13 cellular contexts compared by ENCODE assay signal in genomic region chr6:150152891-150153876, GRCh38. TPM values are rescaled to one million over a fixed set of nuclear protein-coding genes. Genes with fewer than 3 reads are reported as not detected.
DNase-seq lines count a peak whose midpoint lies in the region; ATAC-seq lines count a peak whose summit lies in the region.
"Had no signal": no experiment of that assay in that cellular context is flagged by ENCODE, and none has a peak within 500 bp of the region (broad histone marks: within the 10 kb centered on the region; RNA-seq: fewer than 3 reads in every experiment).

No MANE protein-coding gene starts in this region.

- peaks cover 0 to 2% (median 0%) of the 10 kb centered on the region in 3 experiments for H3K27me3 ChIP-seq in neuronal stem cell (ENCODE audit: control insufficient read depth in 3 of 3, insufficient read depth in 3 of 3, low read depth in 1 of 3, low read length in 3 of 3)

- H3K9ac ChIP-seq in neuronal stem cell (ENCODE audit: low read depth, low read length, poor library complexity), result peak overlapping the region; percentile 31

- H3K9me3 ChIP-seq in neuronal stem cell (replicated peaks in 1 of 2; ENCODE audit: control insufficient read depth in 2 of 2, insufficient read depth in 1 of 2, low read depth in 1 of 2, low read length in 2 of 2), result peaks cover 0 to 1% of the 10 kb centered on the region in 2 donors
- H3K9me3 ChIP-seq: BE2C, thoracic aorta had no signal

- H3K4me2 ChIP-seq in neuronal stem cell (ENCODE audit: insufficient read depth, low read length, poor library complexity, severe bottlenecking), result no peak overlapping the region

- no peak overlapping the region for H3K27ac ChIP-seq in neuronal stem cell (replicated peaks; ENCODE audit: low read length)
- H3K27ac ChIP-seq: thoracic aorta had no signal

- no peak overlapping the region for H2AK5ac ChIP-seq in neuronal stem cell (ENCODE audit: low read depth, low read length)

- H2BK5ac ChIP-seq in neuronal stem cell (ENCODE audit: low read length), result no peak overlapping the region

- peak; percentile 64 for DNase-seq in CD1c-positive myeloid dendritic cell (ENCODE audit: extremely low spot score)
- DNase-seq in MV-4-11 (lab: John Stamatoyannopoulos, UW), result peak; percentile 80
- DNase-seq in dedifferentiated amniotic fluid mesenchymal stem cell (ENCODE audit: extremely low spot score), result peak; percentile 29
- DNase-seq in neuronal stem cell (ENCODE audit: low spot score), result no peak
- no peak for DNase-seq in activated effector memory CD4-positive, alpha-beta T cell treated with anti-CD3 and anti-CD28 coated beads, Interleukin-2, amount 50 U/mL, for 16 hours
- DNase-seq: BE2C, DMS79, NCI-H1105 treated with DMSO at 0.1 percent for 48 hours, nucleus accumbens had no signal

- no peak overlapping the region for H4K91ac ChIP-seq in neuronal stem cell (ENCODE audit: low read depth, low read length, poor library complexity)

- WGBS in neuronal stem cell (ENCODE audit: extremely low coverage in 2 of 2, insufficient read length in 2 of 2, insufficient replicate concordance in 1 of 2), 2 donors, result no CpG with 5 or more reads among the region's 9 CpGs

- peaks cover 14 to 18% of the 10 kb centered on the region in 2 donors for H3K4me1 ChIP-seq in neuronal stem cell (ENCODE audit: control insufficient read depth in 2 of 2, insufficient read depth in 1 of 2, low read depth in 1 of 2, low read length in 2 of 2)
- H3K4me1 ChIP-seq: BE2C had no signal

- no peak overlapping the region for H3K23ac ChIP-seq in neuronal stem cell (ENCODE audit: low read depth, low read length, poor library complexity)

- no peak overlapping the region for H2BK12ac ChIP-seq in neuronal stem cell (ENCODE audit: low read length)

- H2BK15ac ChIP-seq in neuronal stem cell (ENCODE audit: low read length), result no peak overlapping the region

- H3K14ac ChIP-seq in neuronal stem cell (ENCODE audit: low read length), result no peak overlapping the region

- no peak overlapping the region for H3K4me3 ChIP-seq in neuronal stem cell (ENCODE audit: low read length in 2 of 2)
- H3K4me3 ChIP-seq: thoracic aorta had no signal

- ATAC-seq in GM18870 (IDR thresholded peaks at IDR 0.05; ENCODE audit: unreplicated experiment) (no peak), HG03457 (IDR thresholded peaks at IDR 0.05; ENCODE audit: unreplicated experiment) (no peak), GM19324 (IDR thresholded peaks at IDR 0.05; ENCODE audit: low FRiP score, unreplicated experiment) (no peak)

- H3K79me1 ChIP-seq in neuronal stem cell (ENCODE audit: low read depth, low read length), result no peaks in the 10 kb centered on the region

- H3K36me3 ChIP-seq in neuronal stem cell (replicated peaks in 1 of 2; ENCODE audit: control insufficient read depth in 2 of 2, insufficient read depth in 2 of 2, low read length in 2 of 2), result peaks cover 0 to 3% of the 10 kb centered on the region in 2 donors
- H3K36me3 ChIP-seq: BE2C, thoracic aorta had no signal

- H4K8ac ChIP-seq in neuronal stem cell (ENCODE audit: low read depth, low read length), result no peak overlapping the region

- no peak overlapping the region for H3K18ac ChIP-seq in neuronal stem cell (ENCODE audit: low read length)

- H2AFZ ChIP-seq in neuronal stem cell (ENCODE audit: low read length), result no peak overlapping the region

- no peak overlapping the region for H3K4ac ChIP-seq in neuronal stem cell (ENCODE audit: low read length)

- no peak overlapping the region for H2BK120ac ChIP-seq in neuronal stem cell (ENCODE audit: low read depth, low read length)

RNA-seq across cellular contexts. Expression of gene PPP1R14C, which starts 10.3 kb away (rescaled TPM):
- 0.63 TPM for polyA plus RNA-seq in neuronal stem cell (2013, experiment 1 of 2)
- 0.79 TPM for polyA plus RNA-seq in neuronal stem cell (2013, experiment 2 of 2)

Comparison
In these comparisons a context has a peak if more than half of its experiments do, and no peak if none do; other contexts are left out.
1. DNase-seq: peak in CD1c-positive myeloid dendritic cell (single experiment), MV-4-11 (single experiment) and dedifferentiated amniotic fluid mesenchymal stem cell (single experiment); none in neuronal stem cell (single experiment) and activated effector memory CD4-positive, alpha-beta T cell treated with anti-CD3 and anti-CD28 coated beads, Interleukin-2, amount 50 U/mL, for 16 hours (single experiment).